14 cellular contexts compared by ENCODE assay signal in the genomic region with DNA sequence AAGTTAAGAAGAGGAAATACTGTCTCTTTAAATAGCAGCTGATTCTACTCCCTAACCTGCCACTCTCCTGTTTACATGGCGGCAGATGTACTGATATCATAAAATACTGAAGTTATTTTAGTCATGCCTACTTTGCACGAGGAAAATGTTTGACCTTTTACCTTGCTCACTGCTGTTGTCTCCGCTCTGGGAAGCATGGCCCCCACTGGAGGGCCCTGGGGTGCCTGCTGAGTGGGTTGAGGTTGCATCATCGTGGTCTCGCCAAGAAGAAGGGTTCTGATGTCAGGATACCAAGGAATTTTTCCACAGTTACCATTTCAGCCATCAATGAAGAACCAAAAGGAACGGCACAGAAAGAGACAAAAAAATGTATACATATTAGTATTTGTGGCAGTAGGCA. TPM values are rescaled to one million over a fixed set of nuclear protein-coding genes. Genes with fewer than 3 reads are reported as not detected.
"Had no signal": no experiment of that assay in that cellular context is flagged by ENCODE, and none has a peak within 500 bp of the region (broad histone marks: within the 10 kb centered on the region; RNA-seq: fewer than 3 reads in every experiment).

No MANE protein-coding gene starts in this region.

- DNase-seq: activated naive CD4-positive, alpha-beta T cell treated with anti-CD3 and anti-CD28 coated beads, Interleukin-2, amount 10 ng/mL, durations not matched to agents 7 days and 5 days; central memory CD4-positive, alpha-beta T cell; glutamatergic neuron; mucosa of descending colon; natural killer cell; nucleus accumbens; spleen; upper lobe of left lung had no signal

- H3K27ac ChIP-seq: coronary artery, SJSA1, spleen, upper lobe of left lung had no signal

- ATAC-seq: activated CD4-positive, CD25-positive, alpha-beta regulatory T cell treated with anti-CD3 and anti-CD28 coated beads, Interleukin-2, amount 50 U/mL, for 24 hours; activated T-helper 17 cell treated with anti-CD3 and anti-CD28 coated beads, Interleukin-2, amount 50 U/mL, for 72 hours; esophagus mucosa; mucosa of descending colon; natural killer cell; sciatic nerve had no signal

- H3K4me1 ChIP-seq: SJSA1 had no signal

- H3K9me3 ChIP-seq: mucosa of descending colon, SJSA1, spleen, upper lobe of left lung had no signal

- H3K27me3 ChIP-seq: SJSA1, spleen, upper lobe of left lung had no signal

- H3K4me3 ChIP-seq: coronary artery, mucosa of descending colon, SJSA1, spleen, upper lobe of left lung had no signal

RNA-seq across cellular contexts. Expression of a gene that starts 16.7 kb away (rescaled TPM):
- total RNA-seq: activated T-helper 17 cell treated with anti-CD3 and anti-CD28 coated beads, Interleukin-2, amount 50 U/mL, for 72 hours had no signal
